Comparison of ENCODE assay signal across 21 cellular contexts in the genomic region with DNA sequence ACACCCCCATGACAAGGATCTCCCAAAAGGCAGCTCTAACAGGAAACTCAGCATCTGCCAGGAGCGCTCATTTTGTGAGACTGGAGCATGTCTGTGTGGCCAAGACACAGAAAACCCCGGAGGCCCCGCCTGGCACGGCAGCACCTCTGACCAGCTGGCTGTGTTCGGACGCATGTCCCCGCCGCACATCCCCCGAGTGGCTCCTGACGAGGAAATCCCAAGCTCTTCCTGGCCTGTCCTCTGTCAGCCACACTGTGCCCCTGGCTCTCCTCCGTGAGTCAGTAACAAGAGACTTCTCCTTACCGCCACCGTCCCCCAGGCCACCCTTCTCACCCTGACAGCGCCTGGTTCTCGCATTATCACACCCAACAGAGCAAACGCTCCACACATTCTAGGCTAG. TPM values are rescaled to one million over a fixed set of nuclear protein-coding genes. Genes with fewer than 3 reads are reported as not detected.
DNase-seq lines count a peak whose midpoint lies in the region; ATAC-seq, FAIRE-seq and TF ChIP-seq lines count a peak whose summit lies in the region.
"Had no signal": no experiment of that assay in that cellular context is flagged by ENCODE, and none has a peak within 500 bp of the region (broad histone marks: within the 10 kb centered on the region; RNA-seq: fewer than 3 reads in every experiment).

No MANE protein-coding gene starts in this region.

- peaks cover 2 to 46% of the 10 kb centered on the region in 2 donors for H3K36me3 ChIP-seq in neuronal stem cell (replicated peaks in 1 of 2; ENCODE audit: control insufficient read depth in 2 of 2, insufficient read depth in 2 of 2, low read length in 2 of 2)
- H3K36me3 ChIP-seq in GM23248 (ENCODE audit: low read depth), result no peaks in the 10 kb centered on the region

- no peak overlapping the region for H2BK5ac ChIP-seq in neuronal stem cell (ENCODE audit: low read length)

- no peaks in the 10 kb centered on the region for H3K36me3 Mint-ChIP-seq in activated CD8-positive, alpha-beta T cell treated with anti-CD3 and anti-CD28 coated beads, Interleukin-2, amount 10 ng/mL, durations not matched to agents 7 days and 5 days (ENCODE audit: low read depth)
- no peaks in the 10 kb centered on the region for H3K36me3 Mint-ChIP-seq in activated CD8-positive, alpha-beta T cell treated with anti-CD3 and anti-CD28 coated beads for 36 hours (ENCODE audit: low read depth)
- H3K36me3 Mint-ChIP-seq: IgD-negative memory B cell had no signal

- H3K27me3 ChIP-seq in neuronal stem cell (ENCODE audit: control insufficient read depth in 3 of 3, insufficient read depth in 3 of 3, low read depth in 1 of 3, low read length in 3 of 3) (no peaks in the 10 kb centered on the region), GM23248 (replicated peaks; ENCODE audit: insufficient read depth) (no peaks in the 10 kb centered on the region)

- H4K91ac ChIP-seq in neuronal stem cell (ENCODE audit: low read depth, low read length, poor library complexity), result no peak overlapping the region

- no peak overlapping the region for H2AK5ac ChIP-seq in neuronal stem cell (ENCODE audit: low read depth, low read length)

- H3K4me3 ChIP-seq in neuronal stem cell (ENCODE audit: low read length in 2 of 2) (no peak overlapping the region), GM23248 (no peak overlapping the region), coronary artery (no peak overlapping the region)
- H3K4me3 ChIP-seq: A549, GM12878 had no signal

- no peak for ATAC-seq in activated CD8-positive, alpha-beta T cell treated with anti-CD3 and anti-CD28 coated beads, Interleukin-2, amount 10 ng/mL, durations not matched to agents 7 days and 5 days
- no peak for ATAC-seq in activated CD8-positive, alpha-beta T cell treated with anti-CD3 and anti-CD28 coated beads for 36 hours
- ATAC-seq in left ventricle myocardium superior (peak; percentile 22), GM21423 (IDR thresholded peaks at IDR 0.05; ENCODE audit: unreplicated experiment) (no peak)
- ATAC-seq: A549, GM12878 had no signal

- H3K27me3 Mint-ChIP-seq in activated CD8-positive, alpha-beta T cell treated with anti-CD3 and anti-CD28 coated beads, Interleukin-2, amount 10 ng/mL, durations not matched to agents 7 days and 5 days (ENCODE audit: low read depth), result peaks cover 11% of the 10 kb centered on the region
- H3K27me3 Mint-ChIP-seq in activated CD8-positive, alpha-beta T cell treated with anti-CD3 and anti-CD28 coated beads for 36 hours, result no peaks in the 10 kb centered on the region
- H3K27me3 Mint-ChIP-seq: IgD-negative memory B cell had no signal

- no peak overlapping the region for H4K8ac ChIP-seq in neuronal stem cell (ENCODE audit: low read depth, low read length)

- H3K9me2 ChIP-seq in GM23248 (ENCODE audit: insufficient read depth), result no peaks in the 10 kb centered on the region

- H3F3A ChIP-seq in GM23248 (ENCODE audit: insufficient read depth), result no peaks in the 10 kb centered on the region

- H3K9me3 ChIP-seq in neuronal stem cell (replicated peaks in 1 of 2; ENCODE audit: control insufficient read depth in 2 of 2, insufficient read depth in 1 of 2, low read depth in 1 of 2, low read length in 2 of 2), result no peaks in the 10 kb centered on the region
- no peaks in the 10 kb centered on the region for H3K9me3 ChIP-seq in GM23248 (ENCODE audit: low read depth)
- H3K9me3 ChIP-seq: A549 had no signal

- no peak overlapping the region for H3K4me2 ChIP-seq in neuronal stem cell (ENCODE audit: insufficient read depth, low read length, poor library complexity, severe bottlenecking)
- no peak overlapping the region for H3K4me2 ChIP-seq in GM23248 (ENCODE audit: unreplicated experiment)
- H3K4me2 ChIP-seq: A549 had no signal

- H3K4ac ChIP-seq in neuronal stem cell (ENCODE audit: low read length), result peak overlapping the region; percentile 78

- H3K4me1 Mint-ChIP-seq in activated CD8-positive, alpha-beta T cell treated with anti-CD3 and anti-CD28 coated beads, Interleukin-2, amount 10 ng/mL, durations not matched to agents 7 days and 5 days (ENCODE audit: low read depth), result peaks cover 48% of the 10 kb centered on the region
- peaks cover 26% of the 10 kb centered on the region for H3K4me1 Mint-ChIP-seq in activated CD8-positive, alpha-beta T cell treated with anti-CD3 and anti-CD28 coated beads for 36 hours (ENCODE audit: low read depth)

- no peaks in the 10 kb centered on the region for H4K20me1 ChIP-seq in GM23248 (ENCODE audit: insufficient read depth)

- peak; percentile 40 for FAIRE-seq in HTR-8/SVneo (lab: Jason Lieb, UNC)
- FAIRE-seq: A549, GM12878 had no signal

- intact Hi-C loops in activated CD8-positive, alpha-beta T cell treated with anti-CD3 and anti-CD28 coated beads for 36 hours (cut with micrococcal nuclease), result no loop called here
- intact Hi-C loops in left ventricle myocardium superior (cut with micrococcal nuclease), result no loop called here

- no peak overlapping the region for H2BK15ac ChIP-seq in neuronal stem cell (ENCODE audit: low read length)

- POLR2A ChIA-PET in activated CD8-positive, alpha-beta T cell treated with anti-CD3 and anti-CD28 coated beads, Interleukin-2, amount 10 ng/mL, durations not matched to agents 7 days and 5 days (lab: Charles Lee), result interaction anchor here (1.2 kb wide), 1 partner anchor 108 kb away, joined by 3 read pairs; no protein-coding TSS in a partner anchor
- POLR2A ChIA-PET in activated CD8-positive, alpha-beta T cell treated with anti-CD3 and anti-CD28 coated beads for 36 hours (lab: Charles Lee), result interaction anchor here (1.7 kb wide), 1 partner anchor 15 kb away, joined by 4 read pairs; no protein-coding TSS in a partner anchor

- H2BK120ac ChIP-seq in neuronal stem cell (ENCODE audit: low read depth, low read length), result no peak overlapping the region

- no peak overlapping the region for H3K23ac ChIP-seq in neuronal stem cell (ENCODE audit: low read depth, low read length, poor library complexity)

- H3K79me2 ChIP-seq in GM23248 (ENCODE audit: insufficient read depth), result no peaks in the 10 kb centered on the region

- no peak overlapping the region for H3K14ac ChIP-seq in neuronal stem cell (ENCODE audit: low read length)

- peak overlapping the region; percentile 49 for H2BK12ac ChIP-seq in neuronal stem cell (ENCODE audit: low read length)

- H3K9ac ChIP-seq in neuronal stem cell (ENCODE audit: low read depth, low read length, poor library complexity) (no peak overlapping the region), GM23248 (no peak overlapping the region)

- H3K79me1 ChIP-seq in neuronal stem cell (ENCODE audit: low read depth, low read length), result peaks cover 2% of the 10 kb centered on the region

- CTCF ChIA-PET in activated CD8-positive, alpha-beta T cell treated with anti-CD3 and anti-CD28 coated beads, Interleukin-2, amount 10 ng/mL, durations not matched to agents 7 days and 5 days (lab: Charles Lee), result interaction anchor here (1.7 kb wide), 1 partner anchor 32 kb away, joined by 4 read pairs; no protein-coding TSS in a partner anchor
- CTCF ChIA-PET in activated CD8-positive, alpha-beta T cell treated with anti-CD3 and anti-CD28 coated beads for 36 hours (lab: Charles Lee), result interaction anchor here (1.5 to 2.4 kb wide), 2 partner anchors 32 to 47 kb away, joined by 5 to 8 read pairs; partner anchors contain the start of genes ARFRP1 and ZGPAT

- H3K27ac ChIP-seq in neuronal stem cell (replicated peaks; ENCODE audit: low read length) (peak overlapping the region; percentile 40), GM23248 (no peak overlapping the region), coronary artery (no peak overlapping the region)
- H3K27ac ChIP-seq: A549, C4-2B had no signal

- TF ChIP-seq CTCF in activated CD8-positive, alpha-beta T cell treated with anti-CD3 and anti-CD28 coated beads for 36 hours (IDR thresholded peaks at IDR 0.05), result no peak
- TF ChIP-seq CTCF in coronary artery (IDR thresholded peaks at IDR 0.05), result no peak

- DNase-seq in activated CD8-positive, alpha-beta T cell treated with anti-CD3 and anti-CD28 coated beads, Interleukin-2, amount 10 ng/mL, durations not matched to agents 7 days and 5 days, result no peak
- DNase-seq in activated CD8-positive, alpha-beta T cell treated with anti-CD3 and anti-CD28 coated beads for 36 hours, result no peak
- DNase-seq in HTR-8/SVneo (ENCODE audit: insufficient read length, low spot score), result no peak
- DNase-seq in left ventricle myocardium superior, result no peak
- no peak for DNase-seq in neuronal stem cell (ENCODE audit: low spot score)
- no peak for DNase-seq in GM23248
- no peak for DNase-seq in coronary artery (ENCODE audit: low spot score)
- DNase-seq: DMS53; MV-4-11; NCI-H1436; NCI-H2029 treated with DMSO at 0.1 percent for 48 hours; NCI-H524 treated with DMSO at 0.1 percent for 48 hours; NK-92 treated with Interleukin-12 subunit alpha and Interleukin-12 subunit beta, amount 100 ng/mL, for 24 hours; OCI-M1; RPMI8226 had no signal

- no CpG with 5 or more reads among the region's 16 CpGs for WGBS in neuronal stem cell (ENCODE audit: extremely low coverage in 2 of 2, insufficient read length in 2 of 2, insufficient replicate concordance in 1 of 2), 2 donors
- 83 to 84% methylated on average over 16 of the region's 16 CpGs for WGBS in GM23248 (ENCODE audit: low coverage in 1 of 2, low lambda C conversion rate in 2 of 2, missing lambda C conversion rate in 2 of 2), 2 experiments

- H3K4me1 ChIP-seq in neuronal stem cell (ENCODE audit: control insufficient read depth in 2 of 2, insufficient read depth in 1 of 2, low read depth in 1 of 2, low read length in 2 of 2) (peaks cover 6 to 8% of the 10 kb centered on the region in 2 donors), GM23248 (ENCODE audit: insufficient read depth) (no peaks in the 10 kb centered on the region)
- H3K4me1 ChIP-seq: A549, Caco-2 had no signal

- H3K9me3 Mint-ChIP-seq in activated CD8-positive, alpha-beta T cell treated with anti-CD3 and anti-CD28 coated beads, Interleukin-2, amount 10 ng/mL, durations not matched to agents 7 days and 5 days (ENCODE audit: insufficient read depth), result no peaks in the 10 kb centered on the region
- no peaks in the 10 kb centered on the region for H3K9me3 Mint-ChIP-seq in activated CD8-positive, alpha-beta T cell treated with anti-CD3 and anti-CD28 coated beads for 36 hours

- in situ Hi-C loops in GM23248 (cut with MboI), result no loop called here

- no peak overlapping the region for H2AFZ ChIP-seq in neuronal stem cell (ENCODE audit: low read length)
- H2AFZ ChIP-seq in GM23248, result no peak overlapping the region

- peak overlapping the region; percentile 37 for H3K27ac Mint-ChIP-seq in activated CD8-positive, alpha-beta T cell treated with anti-CD3 and anti-CD28 coated beads, Interleukin-2, amount 10 ng/mL, durations not matched to agents 7 days and 5 days
- no peak overlapping the region for H3K27ac Mint-ChIP-seq in activated CD8-positive, alpha-beta T cell treated with anti-CD3 and anti-CD28 coated beads for 36 hours
- H3K27ac Mint-ChIP-seq: IgD-negative memory B cell had no signal

- peak overlapping the region; percentile 3 for H3K18ac ChIP-seq in neuronal stem cell (ENCODE audit: low read length)

- no peak overlapping the region for H3K4me3 Mint-ChIP-seq in activated CD8-positive, alpha-beta T cell treated with anti-CD3 and anti-CD28 coated beads, Interleukin-2, amount 10 ng/mL, durations not matched to agents 7 days and 5 days
- no peak overlapping the region for H3K4me3 Mint-ChIP-seq in activated CD8-positive, alpha-beta T cell treated with anti-CD3 and anti-CD28 coated beads for 36 hours

RNA-seq across cellular contexts. Expression of gene SLC2A4RG, which starts 14.4 kb away (rescaled TPM):
- total RNA-seq in activated CD8-positive, alpha-beta T cell treated with anti-CD3 and anti-CD28 coated beads, Interleukin-2, amount 10 ng/mL, durations not matched to agents 7 days and 5 days, result 10 to 100 TPM; 97.2 TPM
- total RNA-seq in activated CD8-positive, alpha-beta T cell treated with anti-CD3 and anti-CD28 coated beads for 36 hours, result 10 to 100 TPM; 38.5 to 39.8 TPM
- total RNA-seq in left ventricle myocardium superior, result 104 TPM
- polyA plus RNA-seq in neuronal stem cell (2013, experiment 1 of 2), result 43.6 TPM
- 43.1 TPM for polyA plus RNA-seq in neuronal stem cell (2013, experiment 2 of 2)
- total RNA-seq in GM23248 (2014; rRNA removed; shearing (Covaris generic)), result 63.9 and 64.9 TPM in 2 replicates
- polyA plus RNA-seq in GM23248 (2016; fragmentation: Nextera tagmentation; extraction: Ambion mirVana), result 21.3 and 22.7 TPM in 2 replicates

RNA-seq across cellular contexts. Expression of gene LIME1, which starts 17.5 kb away (rescaled TPM):
- 100 to 1,000 TPM; 163 to 165 TPM for total RNA-seq in activated CD8-positive, alpha-beta T cell treated with anti-CD3 and anti-CD28 coated beads, Interleukin-2, amount 10 ng/mL, durations not matched to agents 7 days and 5 days
- 10 to 100 TPM; 15.5 to 16.8 TPM for total RNA-seq in activated CD8-positive, alpha-beta T cell treated with anti-CD3 and anti-CD28 coated beads for 36 hours
- total RNA-seq in left ventricle myocardium superior, result 2.7 TPM
- polyA plus RNA-seq in neuronal stem cell (2013, experiment 1 of 2), result 3.2 TPM
- 2.9 TPM for polyA plus RNA-seq in neuronal stem cell (2013, experiment 2 of 2)
- 14.1 and 32.0 TPM in 2 replicates for total RNA-seq in GM23248 (2014; rRNA removed; shearing (Covaris generic))
- 2.4 and 3.7 TPM in 2 replicates for polyA plus RNA-seq in GM23248 (2016; fragmentation: Nextera tagmentation; extraction: Ambion mirVana)

RNA-seq across cellular contexts. Expression of gene ZGPAT, which starts 46.2 kb away (rescaled TPM):
- total RNA-seq in activated CD8-positive, alpha-beta T cell treated with anti-CD3 and anti-CD28 coated beads, Interleukin-2, amount 10 ng/mL, durations not matched to agents 7 days and 5 days, result 10 to 100 TPM; 38.6 to 43.5 TPM
- total RNA-seq in activated CD8-positive, alpha-beta T cell treated with anti-CD3 and anti-CD28 coated beads for 36 hours, result 10 to 100 TPM; 22.4 to 22.5 TPM
- total RNA-seq in left ventricle myocardium superior, result 16.2 TPM
- 11.0 TPM for polyA plus RNA-seq in neuronal stem cell (2013, experiment 1 of 2)
- polyA plus RNA-seq in neuronal stem cell (2013, experiment 2 of 2), result 11.0 TPM
- 26.2 and 28.5 TPM in 2 replicates for total RNA-seq in GM23248 (2014; rRNA removed; shearing (Covaris generic))
- 19.9 and 22.7 TPM in 2 replicates for polyA plus RNA-seq in GM23248 (2016; fragmentation: Nextera tagmentation; extraction: Ambion mirVana)

RNA-seq across cellular contexts. Expression of gene ARFRP1, which starts 46.2 kb away (rescaled TPM):
- total RNA-seq in activated CD8-positive, alpha-beta T cell treated with anti-CD3 and anti-CD28 coated beads, Interleukin-2, amount 10 ng/mL, durations not matched to agents 7 days and 5 days, result 10 to 100 TPM; 55.2 to 57.6 TPM
- total RNA-seq in activated CD8-positive, alpha-beta T cell treated with anti-CD3 and anti-CD28 coated beads for 36 hours, result 10 to 100 TPM; 41.7 to 44.2 TPM
- total RNA-seq in left ventricle myocardium superior, result 46.5 TPM
- polyA plus RNA-seq in neuronal stem cell (2013, experiment 1 of 2), result 8.8 TPM
- 8.0 TPM for polyA plus RNA-seq in neuronal stem cell (2013, experiment 2 of 2)
- total RNA-seq in GM23248 (2014; rRNA removed; shearing (Covaris generic)), result 61.4 and 65.9 TPM in 2 replicates
- polyA plus RNA-seq in GM23248 (2016; fragmentation: Nextera tagmentation; extraction: Ambion mirVana), result 57.6 and 60.8 TPM in 2 replicates

RNA-seq across cellular contexts. Expression of gene TNFRSF6B, which starts 57.6 kb away (rescaled TPM):
- not detected for total RNA-seq in activated CD8-positive, alpha-beta T cell treated with anti-CD3 and anti-CD28 coated beads, Interleukin-2, amount 10 ng/mL, durations not matched to agents 7 days and 5 days
- total RNA-seq in activated CD8-positive, alpha-beta T cell treated with anti-CD3 and anti-CD28 coated beads for 36 hours, result not detected
- total RNA-seq in left ventricle myocardium superior, result 0.64 TPM
- polyA plus RNA-seq in neuronal stem cell (2013, experiment 1 of 2), result 0.70 TPM
- 0.90 TPM for polyA plus RNA-seq in neuronal stem cell (2013, experiment 2 of 2)
- total RNA-seq in GM23248 (2014; rRNA removed; shearing (Covaris generic)), result 36.9 and 39.9 TPM in 2 replicates
- polyA plus RNA-seq in GM23248 (2016; fragmentation: Nextera tagmentation; extraction: Ambion mirVana), result 17.4 and 17.5 TPM in 2 replicates
- total RNA-seq: Caco-2 had no signal
- polyA plus RNA-seq: IgD-negative memory B cell had no signal
